ENCODE assay signal across 11 cellular contexts in genomic region chr7:144122876-144123275, GRCh38. TPM values are rescaled to one million over a fixed set of nuclear protein-coding genes. Genes with fewer than 3 reads are reported as not detected.
"Had no signal": no experiment of that assay in that cellular context is flagged by ENCODE, and none has a peak within 500 bp of the region (broad histone marks: within the 10 kb centered on the region; RNA-seq: fewer than 3 reads in every experiment).

OR2A14 (plus strand) TSS chr7:144123176; CDS start chr7:144129113, 5,937 bp downstream.

- H3K9me3 ChIP-seq: HAP-1 had no signal

- H3K9me3 Mint-ChIP-seq: H9, HFFc6 had no signal

- ATAC-seq: GM23338, HCT116 had no signal

- H3K4me3 ChIP-seq: GM23248, GM23338, HAP-1 had no signal

- H3K36me3 ChIP-seq: HAP-1 had no signal

- H3K4me1 Mint-ChIP-seq: GM23338, H9 had no signal

- H3K27ac ChIP-seq: GM23248 had no signal

- H3K4me1 ChIP-seq: HAP-1 had no signal

- H3K4me3 Mint-ChIP-seq: GM23338, H9, HFFc6 had no signal

- DNase-seq: GM23248, GOT3, H7, H9, HCEC 1CT, HFFc6 had no signal

- H3K27ac Mint-ChIP-seq: GM23338, H9, HFFc6 had no signal

RNA-seq across cellular contexts. Expression of gene OR2A14, which starts in this region (rescaled TPM):
- total RNA-seq: GM23248, GM23338, H1, H4, H7, H9, HFFc6 had no signal
- polyA plus RNA-seq: GM23248, GM23338, H1 had no signal
